ENCODE assay signal across 8 cellular contexts in the genomic region with DNA sequence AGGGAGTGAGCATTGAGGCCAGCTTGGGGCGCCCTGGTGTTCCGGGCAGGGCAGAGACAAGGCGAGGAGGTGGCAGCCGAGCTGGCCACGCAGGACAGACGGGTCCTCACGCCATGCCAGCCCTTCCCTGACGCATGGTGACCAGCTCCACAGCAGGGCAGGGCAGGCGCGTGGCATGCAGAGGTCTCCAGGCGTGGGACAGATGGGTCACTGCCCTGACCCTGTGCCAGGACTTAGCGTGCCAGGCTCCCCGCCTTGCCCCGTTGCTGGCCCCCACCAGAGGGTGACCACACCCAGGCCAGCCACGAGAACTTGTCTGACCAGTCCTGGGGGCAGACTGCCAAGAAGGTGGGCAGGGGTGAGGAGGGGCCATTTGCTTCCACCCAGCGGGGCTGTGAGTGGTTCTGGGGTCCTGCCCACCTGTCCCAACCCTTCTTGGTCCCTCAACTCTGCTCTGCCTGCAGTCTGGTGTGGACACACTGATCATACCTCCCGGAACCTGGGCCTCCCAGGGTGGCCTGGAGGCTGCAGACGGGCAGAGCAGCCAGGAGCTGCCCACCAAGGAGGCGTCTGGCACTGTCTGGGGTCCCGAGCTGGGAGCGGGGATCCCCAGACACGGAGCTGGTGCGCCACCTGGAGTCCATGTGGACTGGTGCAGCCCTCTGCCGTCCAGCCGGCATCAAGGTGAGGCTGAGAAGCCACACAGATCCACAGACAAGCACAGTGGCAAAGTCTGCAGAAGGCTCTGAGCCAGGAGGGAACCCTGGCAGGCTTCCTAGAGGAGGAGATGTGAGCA. TPM values are rescaled to one million over a fixed set of nuclear protein-coding genes. Genes with fewer than 3 reads are reported as not detected.
DNase-seq lines count a peak whose midpoint lies in the region; ATAC-seq lines count a peak whose summit lies in the region.

RNF224 (plus strand) TSS at position 446 of the 796 bp plus-strand sequence. CDS start 834 bp downstream, outside the sequence.

- ATAC-seq in GM18498 (IDR thresholded peaks at IDR 0.05; ENCODE audit: unreplicated experiment), result no peak

- peak within 1 kb of the TSS; percentile 41; the same call in 1 of the 2 replicates for H3K9ac ChIP-seq in GM23248

- in situ Hi-C loops in GM23248 (cut with MboI), result no loop called here

- WGBS in GM23248 (ENCODE audit: low coverage in 1 of 2, low lambda C conversion rate in 2 of 2, missing lambda C conversion rate in 2 of 2), 2 experiments, result 21 to 23% methylated on average over 25 of the region's 25 CpGs

- H3K4me3 ChIP-seq in GM23248, result no peak within 1 kb of the TSS

- no peaks in the 10 kb centered on the region for H3K27me3 ChIP-seq in GM23248 (replicated peaks; ENCODE audit: insufficient read depth)

- no peaks in the 10 kb centered on the region for H3K79me2 ChIP-seq in GM23248 (ENCODE audit: insufficient read depth)

- peak; percentile 77 for DNase-seq in AG08395 (ENCODE audit: low spot score)
- DNase-seq in GM23248, result peak; percentile 86
- peak; percentile 39 to 86 for DNase-seq in NCI-H526 (lab: John Stamatoyannopoulos, UW)
- DNase-seq in activated CD4-positive, alpha-beta T cell treated with anti-CD3 and anti-CD28 coated beads, Interleukin-2, amount 50 U/mL, for 48 hours, result peak; percentile 83 to 87
- DNase-seq in dermis microvascular lymphatic vessel endothelial cell (ENCODE audit: low read depth in 2 of 2), result peak; percentile 47 to 78
- peak; percentile 71 for DNase-seq in medulla oblongata (ENCODE audit: extremely low spot score)
- peak; percentile 58 to 62 for DNase-seq in stimulated activated CD8-positive, alpha-beta memory T cell treated with anti-CD3 and anti-CD28 coated beads, Interleukin-15, amount 100 ng/mL, for 4 hours (ENCODE audit: low read depth in 2 of 2)

- no peaks in the 10 kb centered on the region for H3K36me3 ChIP-seq in GM23248 (ENCODE audit: low read depth)

- H3F3A ChIP-seq in GM23248 (ENCODE audit: insufficient read depth), result no peaks in the 10 kb centered on the region

- H3K9me2 ChIP-seq in GM23248 (ENCODE audit: insufficient read depth), result no peaks in the 10 kb centered on the region

- H3K9me3 ChIP-seq in GM23248 (ENCODE audit: low read depth), result no peaks in the 10 kb centered on the region

- peaks cover 3% of the 10 kb centered on the region; the same call in 1 of the 2 replicates for H3K4me1 ChIP-seq in GM23248 (ENCODE audit: insufficient read depth)

- H3K4me2 ChIP-seq in GM23248 (ENCODE audit: unreplicated experiment), result no peak within 1 kb of the TSS

- no peaks in the 10 kb centered on the region for H4K20me1 ChIP-seq in GM23248 (ENCODE audit: insufficient read depth)

- H3K27ac ChIP-seq in GM23248, result no peak within 1 kb of the TSS

- no peak within 1 kb of the TSS for H2AFZ ChIP-seq in GM23248

RNA-seq across cellular contexts. Expression of gene RNF224, which starts in this region (rescaled TPM):
- total RNA-seq in GM23248 (2014; rRNA removed; shearing (Covaris generic)), result not detected in 2 replicates
- not detected in 2 replicates for polyA plus RNA-seq in GM23248 (2016; fragmentation: Nextera tagmentation; extraction: Ambion mirVana)
- total RNA-seq in dermis microvascular lymphatic vessel endothelial cell, result under 0.01 TPM in 1 of 2 replicates, not detected in the other

Comparison
In these comparisons a context has a peak if more than half of its experiments do, and no peak if none do; other contexts are left out.
1. Peak in DNase-seq and H3K9ac ChIP-seq in GM23248; RNA of the gene not detected or under 1 TPM.
2. Peak in DNase-seq in dermis microvascular lymphatic vessel endothelial cell; RNA of the gene not detected or under 1 TPM.